In the genomic region with DNA sequence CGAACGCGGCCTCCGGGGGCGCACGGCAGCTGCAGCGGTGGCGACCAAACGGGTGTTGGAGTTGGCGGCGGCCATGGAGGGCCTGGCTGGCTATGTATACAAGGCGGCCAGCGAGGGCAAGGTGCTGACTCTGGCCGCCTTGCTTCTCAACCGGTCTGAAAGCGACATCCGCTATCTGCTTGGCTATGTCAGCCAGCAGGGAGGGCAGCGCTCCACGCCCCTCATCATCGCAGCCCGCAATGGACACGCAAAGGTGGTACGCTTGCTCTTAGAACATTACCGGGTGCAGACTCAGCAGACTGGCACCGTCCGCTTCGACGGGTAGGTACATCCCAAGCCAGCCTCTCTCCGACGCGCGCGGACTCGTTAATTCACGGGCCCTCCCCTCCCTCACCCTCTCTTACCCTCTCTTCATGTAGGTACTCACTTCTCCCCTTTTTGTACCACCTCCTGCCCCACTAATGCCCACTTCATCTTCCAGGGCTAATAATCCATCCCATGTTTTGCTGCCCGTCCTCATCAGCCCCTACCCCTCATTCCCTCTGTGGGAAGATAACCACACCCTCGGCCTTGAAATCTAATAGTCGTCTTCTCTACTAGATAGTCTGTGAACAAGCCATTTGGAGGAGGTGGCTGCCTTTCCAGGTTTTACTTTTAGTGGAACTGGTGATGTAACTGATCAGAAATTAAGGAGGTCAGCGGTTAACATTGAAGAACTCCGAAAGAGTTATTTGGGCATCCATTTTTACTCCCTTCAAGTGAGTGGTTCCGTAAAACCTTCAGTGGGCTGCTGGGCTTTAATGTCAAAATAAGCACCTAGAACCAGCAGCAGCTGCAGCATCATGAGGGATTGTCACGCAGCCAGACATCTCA, we compare ENCODE assay signal across 8 cellular contexts. TPM values are rescaled to one million over a fixed set of nuclear protein-coding genes. Genes with fewer than 3 reads are reported as not detected.
DNase-seq lines count a peak whose midpoint lies in the region; ATAC-seq and TF ChIP-seq lines count a peak whose summit lies in the region.

No MANE protein-coding gene starts in this region.

- no peaks in the 10 kb centered on the region for H3K9me2 ChIP-seq in OCI-LY1 (ENCODE audit: low read depth, low read length)

- peak overlapping the region; percentile 96 for H3K4me2 ChIP-seq in OCI-LY1 (ENCODE audit: low read length)

- H3K36me3 ChIP-seq in OCI-LY1 (ENCODE audit: insufficient read depth, low read length) (peaks cover 7% of the 10 kb centered on the region), stomach (no peaks in the 10 kb centered on the region)

- TF ChIP-seq EP300 in stomach (IDR thresholded peaks at IDR 0.05) = no peak

- intact Hi-C loops in left colon (cut with DNase I, micrococcal nuclease) (no loop called here), stomach (cut with DNase I; ENCODE audit: low total_unique reads) (no loop called here)

- peak overlapping the region; percentile 85 for H3K27ac ChIP-seq in OCI-LY1 (ENCODE audit: low read depth, low read length, poor library complexity, severe bottlenecking)
- H3K27ac ChIP-seq in stomach = peak overlapping the region; percentile 96 to 99 (median 97)

- H3K4me3 ChIP-seq in GM08714 (ENCODE audit: low read length) (peak overlapping the region; percentile 97), OCI-LY1 (ENCODE audit: low read depth, low read length, poor library complexity, severe bottlenecking) (peak overlapping the region; percentile 78), astrocyte of the spinal cord (ENCODE audit: low read depth, low read length) (peak overlapping the region; percentile 85), stomach (peak overlapping the region; percentile 78 to 98 (median 86))

- DNase-seq in astrocyte of the spinal cord (ENCODE audit: low read depth, low spot score) = peak; percentile 49
- DNase-seq in left colon = peak; percentile 42 to 77
- no peak for DNase-seq in stomach
- DNase-seq in ACHN = no peak
- no peak for DNase-seq in GM19238 (ENCODE audit: insufficient read length, low spot score)

- peak; percentile 49 for ATAC-seq in HG02884 (IDR thresholded peaks at IDR 0.05; ENCODE audit: unreplicated experiment)
- ATAC-seq in left colon = peak; percentile 5

- no peaks in the 10 kb centered on the region for H4K20me1 ChIP-seq in OCI-LY1 (ENCODE audit: insufficient read depth, low read length)

- H3K27me3 ChIP-seq in OCI-LY1 (ENCODE audit: insufficient read depth, low read length) (no peaks in the 10 kb centered on the region), stomach (no peaks in the 10 kb centered on the region)

- TF ChIP-seq CTCF in OCI-LY1 (IDR thresholded peaks at IDR 0.05; ENCODE audit: low read length) = peak; percentile 44; the same call in 1 of the 2 replicates
- peak; percentile 41 for TF ChIP-seq CTCF in astrocyte of the spinal cord (IDR thresholded peaks at IDR 0.05; ENCODE audit: low read depth, low read length)
- TF ChIP-seq CTCF in stomach (IDR thresholded peaks at IDR 0.05) = peak in 2 of 7 experiments; percentile 3 to 21

- H2AFZ ChIP-seq in OCI-LY1 (ENCODE audit: low read length) = no peak overlapping the region

- H3F3A ChIP-seq in OCI-LY1 (ENCODE audit: insufficient read depth, low read length) = no peaks in the 10 kb centered on the region

- H3K4me1 ChIP-seq in OCI-LY1 (ENCODE audit: insufficient read depth, low read length, severe bottlenecking) = peaks cover 41% of the 10 kb centered on the region
- H3K4me1 ChIP-seq in stomach = peaks cover 48 to 81% (median 76%) of the 10 kb centered on the region in 4 donors

- no peaks in the 10 kb centered on the region for H3K9me3 ChIP-seq in OCI-LY1 (ENCODE audit: low read length)
- no peaks in the 10 kb centered on the region for H3K9me3 ChIP-seq in stomach

- in situ Hi-C loops in astrocyte of the spinal cord (cut with HindIII; ENCODE audit: low sequenced_read_pairs) (no loop called here), ACHN (cut with HindIII; ENCODE audit: low pct_ligation_motif_present, low pct_unique_long_range_greater_than_20kb, low sequenced_read_pairs) (no loop called here)

- H3K9ac ChIP-seq in OCI-LY1 (ENCODE audit: low read length) = peak overlapping the region; percentile 84

- H3K79me2 ChIP-seq in OCI-LY1 (ENCODE audit: insufficient read depth, low read length) = peaks cover 49% of the 10 kb centered on the region

- no peak for TF ChIP-seq POLR2A in stomach (IDR thresholded peaks at IDR 0.05)

- 0 to 1% (median 1%) methylated on average over 31 to 42 of the region's 42 CpGs for WGBS in stomach, 5 donors

RNA-seq across cellular contexts. Expression of a gene that starts 1.0 kb away (rescaled TPM):
- total RNA-seq in left colon = 10 to 100 TPM; 51.2 to 55.3 TPM
- total RNA-seq in stomach = 10 to 100 TPM; 18.1 to 92.0 (median 31.2) TPM
- 10 to 100 TPM in 1 of 3 donors, 1 to 10 TPM in 2; 8.2 to 13.3 (median 9.9) TPM for polyA plus RNA-seq in stomach

RNA-seq across cellular contexts. Expression of a gene that starts 49.1 kb away (rescaled TPM):
- 10 to 100 TPM; 24.6 to 32.2 TPM for total RNA-seq in left colon
- 100 to 1,000 TPM in 1 of 5 donors, 10 to 100 TPM in 3, 1 to 10 TPM in 1; 6.4 to 151 (median 25.0) TPM for total RNA-seq in stomach
- polyA plus RNA-seq in stomach = 10 to 100 TPM in 1 of 3 donors, 1 to 10 TPM in 2; 8.7 to 17.1 (median 9.2) TPM

Comparison
In these comparisons a context has a peak if more than half of its experiments do, and no peak if none do; other contexts are left out.
1. DNase-seq: peak in astrocyte of the spinal cord (single experiment) and left colon (2 of 2); none in stomach (single experiment), ACHN (single experiment) and GM19238 (single experiment).
2. Peak in every context shown above with its lines, with median percentiles within 50 percentile points of each other: H3K4me3 ChIP-seq.